ENCODE assay signal across 31 cellular contexts in the genomic region with DNA sequence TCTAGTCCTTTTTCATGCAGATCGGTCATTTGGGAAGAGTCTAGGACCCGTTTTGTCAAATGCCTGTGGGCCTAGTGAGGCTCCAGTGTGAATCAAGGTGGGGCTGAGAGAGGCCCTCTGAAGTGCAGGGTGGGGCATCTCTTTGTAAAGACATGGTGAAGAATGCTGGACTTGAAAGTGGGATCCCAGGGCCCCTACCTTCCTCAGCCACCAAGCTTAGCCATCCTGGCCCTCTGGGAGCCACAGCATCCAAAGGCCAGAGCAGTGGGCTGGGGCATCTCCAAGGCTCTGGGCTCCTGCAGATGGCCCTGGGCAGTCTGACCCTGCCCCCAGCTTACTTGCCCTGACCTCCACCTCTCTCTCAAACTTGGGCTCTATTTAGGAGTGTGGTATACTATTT.
"Had no signal": no experiment of that assay in that cellular context is flagged by ENCODE, and none has a peak within 500 bp of the region (broad histone marks: within the 10 kb centered on the region; RNA-seq: fewer than 3 reads in every experiment).

No MANE protein-coding gene starts in this region.

- ATAC-seq: heart left ventricle; left colon; left lung; lower lobe of right lung; natural killer cell; right lobe of liver; stimulated activated naive B cell treated with anti-CD40 and anti-IgM and Interleukin-4, amounts not matched to agents 10 μg/mL and 1 μg/mL and 100 μg/mL, for 72 hours; upper lobe of right lung had no signal

- H3K4me3 ChIP-seq: heart left ventricle, left lung, lower lobe of right lung, neural progenitor cell, ovary, prostate gland, right lobe of liver, skin epidermis, suprapubic skin, thoracic aorta, tibial artery, upper lobe of right lung had no signal

- H3K27ac ChIP-seq: heart left ventricle, left lung, lower lobe of right lung, neural progenitor cell, neutrophil, ovary, prostate gland, right lobe of liver, skin epidermis, suprapubic skin, thoracic aorta, tibial artery, upper lobe of right lung had no signal

- H3K27me3 ChIP-seq: heart left ventricle, left lung, neural progenitor cell, neutrophil, ovary, right lobe of liver, suprapubic skin, tibial artery, upper lobe of right lung had no signal

- H3K36me3 ChIP-seq: left lung, lower lobe of right lung, neural progenitor cell, neutrophil, ovary, prostate gland, right lobe of liver, suprapubic skin, thoracic aorta, tibial artery, upper lobe of right lung had no signal

- DNase-seq: heart left ventricle; hypothalamus; immature natural killer cell; kidney; left colon; left lung; lower lobe of right lung; mammary epithelial cell; mesenchymal stem cell; naive B cell; natural killer cell; nephron progenitor cell; occipital lobe; ovary; posterior cingulate gyrus; retina; stimulated activated CD4-positive, alpha-beta T cell treated with anti-CD3 and anti-CD28 coated beads, Interleukin-12 subunit alpha, Interleukin-12 subunit beta, amount 100 ng/mL, for 4 hours; stimulated activated CD4-positive, alpha-beta T cell treated with anti-CD3 and anti-CD28 coated beads, Interleukin-15, amount 100 ng/mL, for 24 hours; stimulated activated CD4-positive, alpha-beta T cell treated with anti-CD3 and anti-CD28 coated beads, Interleukin-2, amount 100 ng/mL, for 24 hours; stimulated activated CD4-positive, alpha-beta T cell treated with anti-CD3 and anti-CD28 coated beads, Interleukin-4, amount 100 ng/mL, for 1 hour; stimulated activated naive B cell treated with anti-CD40 and anti-IgM and Interleukin-4, amounts not matched to agents 10 μg/mL and 1 μg/mL and 100 μg/mL, for 72 hours; trophoblast cell; upper lobe of right lung had no signal

- H3K4me1 ChIP-seq: left lung, lower lobe of right lung, neural progenitor cell, prostate gland, right lobe of liver, suprapubic skin, tibial artery, upper lobe of right lung had no signal

- H3K9me3 ChIP-seq: heart left ventricle, left lung, lower lobe of right lung, neutrophil, ovary, prostate gland, right lobe of liver, suprapubic skin, thoracic aorta, tibial artery, upper lobe of right lung had no signal
